ENCODE assay signal across 26 cellular contexts in genomic region chr14:32728957-32729356, GRCh38.
DNase-seq lines count a peak whose midpoint lies in the region; TF ChIP-seq lines count a peak whose summit lies in the region.
"Had no signal": no experiment of that assay in that cellular context is flagged by ENCODE, and none has a peak within 500 bp of the region (broad histone marks: within the 10 kb centered on the region; RNA-seq: fewer than 3 reads in every experiment).

No MANE protein-coding gene starts in this region.

- no peak for TF ChIP-seq CTCF in fibroblast of mammary gland (conservative IDR thresholded peaks at IDR 0.05; ENCODE audit: control insufficient read depth, insufficient read depth, low read depth, low read length)
- no peak for TF ChIP-seq CTCF in MCF 10A (IDR thresholded peaks at IDR 0.05; ENCODE audit: unreplicated experiment)

- no peaks in the 10 kb centered on the region for H3K27me3 Mint-ChIP-seq in MCF 10A (ENCODE audit: insufficient read depth, unreplicated experiment)
- H3K27me3 Mint-ChIP-seq: activated naive CD8-positive, alpha-beta T cell treated with anti-CD3 and anti-CD28 coated beads, Interleukin-2, amount 50 U/mL, for 24 hours; natural killer cell treated with Interleukin-12 subunit alpha and Interleukin-12 subunit beta and Interleukin-15 and Interleukin-18, amount 100 ng/mL, for 72 hours had no signal

- no peaks in the 10 kb centered on the region for H3K36me3 Mint-ChIP-seq in MCF 10A (ENCODE audit: insufficient read depth, unreplicated experiment)
- H3K36me3 Mint-ChIP-seq: natural killer cell treated with Interleukin-12 subunit alpha and Interleukin-12 subunit beta and Interleukin-15 and Interleukin-18, amount 100 ng/mL, for 72 hours; WTC11 had no signal

- intact Hi-C loops in cardiac septum (cut with DNase I) (no loop called here), MCF 10A (cut with micrococcal nuclease) (no loop called here)

- peaks cover 6% of the 10 kb centered on the region for H3K4me1 Mint-ChIP-seq in MCF 10A (ENCODE audit: insufficient read depth, unreplicated experiment)
- H3K4me1 Mint-ChIP-seq: activated naive CD8-positive, alpha-beta T cell treated with anti-CD3 and anti-CD28 coated beads, Interleukin-2, amount 50 U/mL, for 24 hours had no signal

- H3K27me3 ChIP-seq in SJCRH30 = no peaks in the 10 kb centered on the region
- H3K27me3 ChIP-seq: ovary, suprapubic skin, upper lobe of right lung had no signal

- no peaks in the 10 kb centered on the region for H3K9me3 ChIP-seq in SJCRH30 (replicated peaks)
- H3K9me3 ChIP-seq: ovary, suprapubic skin, upper lobe of right lung had no signal

- no peaks in the 10 kb centered on the region for H3K9me3 Mint-ChIP-seq in MCF 10A (ENCODE audit: unreplicated experiment)
- H3K9me3 Mint-ChIP-seq: activated naive CD8-positive, alpha-beta T cell treated with anti-CD3 and anti-CD28 coated beads, Interleukin-2, amount 50 U/mL, for 24 hours; activated T-cell treated with anti-CD3 and anti-CD28 coated beads, Interleukin-2, amount 50 U/mL, for 4 hours; WTC11 had no signal

- no peaks in the 10 kb centered on the region for H3K36me3 ChIP-seq in SJCRH30
- H3K36me3 ChIP-seq: ovary, suprapubic skin, upper lobe of right lung had no signal

- BruUV-seq in MCF 10A (replicated peaks; lab: Mats Ljungman, UMichigan) = no TSS peak

- POLR2A ChIA-PET in MCF 10A (lab: Yijun Ruan, JAX) = no interaction called here

- H3K4me3 ChIP-seq in SJCRH30 = no peak overlapping the region
- no peak overlapping the region for H3K4me3 ChIP-seq in fibroblast of mammary gland (ENCODE audit: control insufficient read depth, low read depth, low read length)
- H3K4me3 ChIP-seq: lung, ovary, skin epidermis, suprapubic skin, upper lobe of right lung had no signal

- DNase-seq in NCI-H1417 (lab: John Stamatoyannopoulos, UW) = peak in 2 of 3 experiments; percentile 28 to 80
- no peak for DNase-seq in NCI-H1417 treated with DMSO at 0.1 percent for 48 hours (lab: John Stamatoyannopoulos, UW)
- DNase-seq in SJCRH30 = peak in 1 of 2 experiments; percentile 13
- DNase-seq in fibroblast of mammary gland (ENCODE audit: low read depth) = peak; percentile 8
- peak in 1 of 49 donors; percentile 11 for DNase-seq in substantia nigra (lab: John Stamatoyannopoulos, UW)
- DNase-seq in cardiac septum (ENCODE audit: low spot score) = no peak
- DNase-seq in MCF 10A (ENCODE audit: unreplicated experiment) = no peak
- DNase-seq in NCI-H69 (lab: John Stamatoyannopoulos, UW) = no peak
- DNase-seq: activated CD4-positive, alpha-beta T cell treated with anti-CD3 and anti-CD28 coated beads, Interleukin-2, amount 50 U/mL, for 1 hour; activated gamma-delta T cell treated with Interleukin-2 at 50 U/mL for 16 hours; activated naive CD8-positive, alpha-beta T cell treated with anti-CD3 and anti-CD28 coated beads, Interleukin-2, amount 50 U/mL, for 24 hours; activated T-cell treated with anti-CD3 and anti-CD28 coated beads, Interleukin-2, amount 50 U/mL, for 4 hours; cerebellar nuclear complex; Karpas-422; left cardiac atrium; NCI-H187 treated with DMSO at 0.1 percent for 48 hours; NK-92 treated with Interleukin-12 subunit alpha and Interleukin-12 subunit beta, amount 100 ng/mL, for 24 hours; ovary; stimulated activated naive CD4-positive, alpha-beta T cell; T-helper 1 cell; upper lobe of right lung had no signal

- H3K4me3 Mint-ChIP-seq in MCF 10A (ENCODE audit: unreplicated experiment) = no peak overlapping the region
- H3K4me3 Mint-ChIP-seq: activated naive CD8-positive, alpha-beta T cell treated with anti-CD3 and anti-CD28 coated beads, Interleukin-2, amount 50 U/mL, for 24 hours; activated T-cell treated with anti-CD3 and anti-CD28 coated beads, Interleukin-2, amount 50 U/mL, for 4 hours; natural killer cell treated with Interleukin-12 subunit alpha and Interleukin-12 subunit beta and Interleukin-15 and Interleukin-18, amount 100 ng/mL, for 72 hours; WTC11 had no signal

- no peak overlapping the region for H3K27ac Mint-ChIP-seq in MCF 10A (ENCODE audit: low read depth, unreplicated experiment)
- H3K27ac Mint-ChIP-seq: activated naive CD8-positive, alpha-beta T cell treated with anti-CD3 and anti-CD28 coated beads, Interleukin-2, amount 50 U/mL, for 24 hours; natural killer cell treated with Interleukin-12 subunit alpha and Interleukin-12 subunit beta and Interleukin-15 and Interleukin-18, amount 100 ng/mL, for 72 hours; WTC11 had no signal

- peak overlapping the region; percentile 94 for H3K27ac ChIP-seq in SJCRH30
- H3K27ac ChIP-seq in substantia nigra (ENCODE audit: low read depth, low read length, poor library complexity, severe bottlenecking) = peak overlapping the region; percentile 84
- H3K27ac ChIP-seq: ovary, skin epidermis, suprapubic skin, upper lobe of right lung had no signal

- H3K4me1 ChIP-seq in SJCRH30 = peaks cover 45% of the 10 kb centered on the region
- H3K4me1 ChIP-seq: upper lobe of right lung had no signal

- CTCF ChIA-PET in MCF 10A (lab: Yijun Ruan, JAX) = no interaction called here

Comparison
In these comparisons a context has a peak if more than half of its experiments do, and no peak if none do; other contexts are left out.
1. DNase-seq: peak in NCI-H1417 (2 of 3) and fibroblast of mammary gland (single experiment); none in NCI-H1417 treated with DMSO at 0.1 percent for 48 hours (single experiment), cardiac septum (single experiment), MCF 10A (single experiment) and NCI-H69 (single experiment).